Comparison of ENCODE assay signal across 11 cellular contexts in the genomic region with DNA sequence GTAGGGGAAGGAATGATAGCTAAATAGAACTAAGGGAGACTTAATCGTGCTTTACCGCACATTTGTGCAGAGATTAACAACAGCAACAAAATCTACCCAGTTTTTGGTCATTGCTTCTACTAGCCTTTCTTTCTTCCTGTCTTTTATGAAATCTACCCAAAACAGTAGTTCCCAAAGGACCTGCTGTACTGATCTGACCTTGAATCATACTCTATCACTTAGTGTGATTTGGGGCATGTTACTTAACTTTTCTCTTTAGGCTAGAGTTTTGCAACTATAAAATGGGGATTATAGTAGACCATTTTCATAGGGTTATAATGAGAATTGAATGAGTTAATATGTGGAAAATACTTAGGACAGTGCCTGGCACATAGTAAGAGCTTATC. TPM values are rescaled to one million over a fixed set of nuclear protein-coding genes. Genes with fewer than 3 reads are reported as not detected.
DNase-seq lines count a peak whose midpoint lies in the region; ATAC-seq and TF ChIP-seq lines count a peak whose summit lies in the region.
"Had no signal": no experiment of that assay in that cellular context is flagged by ENCODE, and none has a peak within 500 bp of the region (broad histone marks: within the 10 kb centered on the region; RNA-seq: fewer than 3 reads in every experiment).

No MANE protein-coding gene starts in this region.

- H3K4me3 Mint-ChIP-seq in endodermal cell, result no peak overlapping the region
- H3K4me3 Mint-ChIP-seq: naive B cell had no signal

- H3K27ac Mint-ChIP-seq in endodermal cell, result peak overlapping the region; percentile 88

- no peaks in the 10 kb centered on the region for H3K27me3 Mint-ChIP-seq in endodermal cell (ENCODE audit: insufficient read depth)
- H3K27me3 Mint-ChIP-seq: naive B cell had no signal

- H3K36me3 Mint-ChIP-seq in endodermal cell (ENCODE audit: low read depth), result no peaks in the 10 kb centered on the region

- no peak for DNase-seq in endodermal cell
- DNase-seq in right lobe of liver, result no peak
- DNase-seq in inferior parietal cortex (ENCODE audit: extremely low spot score), result no peak
- DNase-seq in NAMALWA (ENCODE audit: low spot score), result no peak
- no peak for DNase-seq in KG1 (lab: John Stamatoyannopoulos, UW)
- DNase-seq in mucosa of gallbladder (ENCODE audit: low spot score), result no peak
- DNase-seq: naive B cell; NCI-H1105; stimulated activated CD4-positive, alpha-beta T cell treated with anti-CD3 and anti-CD28 coated beads, Interleukin-4, amount 100 ng/mL, for 1 hour had no signal

- TF ChIP-seq POLR2A in right lobe of liver (IDR thresholded peaks at IDR 0.05), result no peak

- peaks cover 68% of the 10 kb centered on the region for H3K4me1 Mint-ChIP-seq in endodermal cell
- H3K4me1 Mint-ChIP-seq: naive B cell had no signal

- no peaks in the 10 kb centered on the region for H3K27me3 ChIP-seq in HUES64 (ENCODE audit: insufficient read depth, low read length)
- no peaks in the 10 kb centered on the region for H3K27me3 ChIP-seq in endodermal cell (ENCODE audit: control insufficient read depth, insufficient read depth, low read length, poor library complexity, severe bottlenecking)
- no peaks in the 10 kb centered on the region for H3K27me3 ChIP-seq in right lobe of liver
- no peaks in the 10 kb centered on the region for H3K27me3 ChIP-seq in subcutaneous abdominal adipose tissue (ENCODE audit: control insufficient read depth in 5 of 5, insufficient read depth in 4 of 5, low read length in 5 of 5)

- H3K9ac ChIP-seq in HUES64 (ENCODE audit: low read depth, low read length) (peak overlapping the region; percentile 12; the same call in 1 of the 2 replicates), endodermal cell (ENCODE audit: extremely low read depth, low read length, poor library complexity, severe bottlenecking) (no peak overlapping the region), subcutaneous abdominal adipose tissue (ENCODE audit: low read length in 5 of 5) (peak overlapping the region in 4 of 5 donors; percentile 19 to 27 (median 22))

- H3K4me3 ChIP-seq in HUES64 (ENCODE audit: low read length) (no peak overlapping the region), endodermal cell (ENCODE audit: low read length) (no peak overlapping the region), right lobe of liver (no peak overlapping the region), subcutaneous abdominal adipose tissue (ENCODE audit: low read depth in 1 of 5, low read length in 5 of 5) (no peak overlapping the region)

- ATAC-seq in right lobe of liver, result peak in 2 of 4 donors; percentile 3 to 9

- intact Hi-C loops in right lobe of liver (cut with DNase I), result no loop called here

- WGBS in HUES64, result 92% methylated on average over 2 of the region's 2 CpGs
- 58 to 86% methylated on average over 2 of the region's 2 CpGs for WGBS in endodermal cell (ENCODE audit: insufficient coverage in 1 of 2, insufficient read length in 1 of 2), 2 experiments
- WGBS in right lobe of liver (ENCODE audit: insufficient coverage, low coverage, low lambda C conversion rate, missing lambda C conversion rate), result 61% methylated on average over 2 of the region's 2 CpGs

- TF ChIP-seq CTCF in endodermal cell (conservative IDR thresholded peaks at IDR 0.05) (no peak), right lobe of liver (IDR thresholded peaks at IDR 0.05) (no peak)

- H3K27ac ChIP-seq in HUES64 (ENCODE audit: low read depth, low read length) (peak overlapping the region; percentile 54; the same call in 1 of the 2 replicates), endodermal cell (ENCODE audit: low read depth, low read length) (peak overlapping the region; percentile 73), right lobe of liver (peak overlapping the region; percentile 33 to 66 (median 45)), subcutaneous abdominal adipose tissue (ENCODE audit: low read depth, low read length) (peak overlapping the region; percentile 89)

- no peaks in the 10 kb centered on the region for H3K9me3 ChIP-seq in HUES64 (ENCODE audit: insufficient read depth, low read depth, low read length)
- no peaks in the 10 kb centered on the region for H3K9me3 ChIP-seq in endodermal cell (ENCODE audit: control insufficient read depth, low read length)
- H3K9me3 ChIP-seq in right lobe of liver, result no peaks in the 10 kb centered on the region
- H3K9me3 ChIP-seq in subcutaneous abdominal adipose tissue (ENCODE audit: control insufficient read depth in 5 of 5, low read length in 5 of 5), result no peaks in the 10 kb centered on the region

- H3K4me1 ChIP-seq in HUES64 (ENCODE audit: insufficient read depth, low read length) (peaks cover 76% of the 10 kb centered on the region), endodermal cell (ENCODE audit: control insufficient read depth, insufficient read depth, low read length) (peaks cover 30% of the 10 kb centered on the region), right lobe of liver (peaks cover 5 to 96% (median 35%) of the 10 kb centered on the region in 4 donors), subcutaneous abdominal adipose tissue (ENCODE audit: control insufficient read depth in 5 of 5, insufficient read depth in 5 of 5, low read length in 5 of 5) (peaks cover 6 to 39% (median 36%) of the 10 kb centered on the region in 5 donors)

- no peaks in the 10 kb centered on the region for H3K9me3 Mint-ChIP-seq in endodermal cell
- H3K9me3 Mint-ChIP-seq: naive B cell had no signal

- H3K36me3 ChIP-seq in HUES64 (ENCODE audit: insufficient read depth, low read length) (no peaks in the 10 kb centered on the region), endodermal cell (ENCODE audit: control insufficient read depth, insufficient read depth, low read length) (no peaks in the 10 kb centered on the region), right lobe of liver (no peaks in the 10 kb centered on the region), subcutaneous abdominal adipose tissue (ENCODE audit: control insufficient read depth in 5 of 5, insufficient read depth in 5 of 5, low read length in 5 of 5) (peaks cover 0 to 3% (median 0%) of the 10 kb centered on the region in 5 donors)

RNA-seq across cellular contexts. Expression of a gene that starts 30.5 kb away (rescaled TPM):
- polyA plus RNA-seq in HUES64 (2013, experiment 1 of 2), result 76.3 TPM
- 81.7 TPM for polyA plus RNA-seq in HUES64 (2013, experiment 2 of 2)
- total RNA-seq in endodermal cell (100 to 1,000 TPM; 214 to 251 TPM), right lobe of liver (100 to 1,000 TPM in 3 of 6 experiments, 10 to 100 TPM in 3; 78.4 to 141 (median 100) TPM), mucosa of gallbladder (404 TPM)
- 89.7 TPM for polyA plus RNA-seq in endodermal cell (2013, experiment 1 of 2)
- 102 TPM for polyA plus RNA-seq in endodermal cell (2013, experiment 2 of 2)
